ENCODE assay signal across 1 cellular context in genomic region chr6:157317129-157317814, GRCh38.
TF ChIP-seq lines count a peak whose summit lies in the region.

No MANE protein-coding gene starts in this region.

TF ChIP-seq in HEK293, 187 proteins besides CTCF, POLR2A, EP300 and RAD21 (continued from another document):
- no peak for TF ChIP-seq REST (tag by site-specific recombination; IDR thresholded peaks at IDR 0.05)
- no peak for TF ChIP-seq ZNF501 (tag by site-specific recombination; IDR thresholded peaks at IDR 0.05)
- TF ChIP-seq ZNF560 (tag by site-specific recombination; IDR thresholded peaks at IDR 0.05; ENCODE audit: borderline replicate concordance), result no peak
- peak; percentile 72 for TF ChIP-seq ZNF629 (tag by site-specific recombination; IDR thresholded peaks at IDR 0.05)
- TF ChIP-seq MYNN (tag by site-specific recombination; IDR thresholded peaks at IDR 0.05; ENCODE audit: borderline replicate concordance), result no peak
- no peak for TF ChIP-seq ZNF785 (tag by site-specific recombination; IDR thresholded peaks at IDR 0.05)
- no peak for TF ChIP-seq ZNF155 (tag by site-specific recombination; IDR thresholded peaks at IDR 0.05)
- peak; percentile 61 for TF ChIP-seq ZNF366 (tag by site-specific recombination; conservative IDR thresholded peaks at IDR 0.05)
- TF ChIP-seq INSM2 (tag by site-specific recombination; IDR thresholded peaks at IDR 0.05), result no peak
- TF ChIP-seq ZNF660 (tag by site-specific recombination; IDR thresholded peaks at IDR 0.05), result peak; percentile 79; the same call in 1 of the 2 replicates
- 0 out of 2 replicates have a peak, but pooled peaks have one; percentile 36 for TF ChIP-seq ZNF24 (tag by site-specific recombination; IDR thresholded peaks at IDR 0.05)
- no peak for TF ChIP-seq ZNF530 (tag by site-specific recombination; IDR thresholded peaks at IDR 0.05; ENCODE audit: low read depth)
- TF ChIP-seq ZBTB48 (tag by site-specific recombination; IDR thresholded peaks at IDR 0.05), result peak; percentile 29; the same call in 1 of the 2 replicates
- TF ChIP-seq ZNF266 (tag by site-specific recombination; IDR thresholded peaks at IDR 0.05; ENCODE audit: low read depth), result no peak
- no peak for TF ChIP-seq ZNF350 (tag by site-specific recombination; IDR thresholded peaks at IDR 0.05)
- peak; percentile 9; the same call in 1 of the 2 replicates for TF ChIP-seq ZNF600 (tag by site-specific recombination; IDR thresholded peaks at IDR 0.05)
